Comparison of ENCODE assay signal across 23 cellular contexts in genomic region chr2:186755066-186755465, GRCh38.
DNase-seq lines count a peak whose midpoint lies in the region; ATAC-seq and TF ChIP-seq lines count a peak whose summit lies in the region.
"Had no signal": no experiment of that assay in that cellular context is flagged by ENCODE, and none has a peak within 500 bp of the region (broad histone marks: within the 10 kb centered on the region; RNA-seq: fewer than 3 reads in every experiment).

No MANE protein-coding gene starts in this region.

- no peak overlapping the region for H2AFZ ChIP-seq in fibroblast of lung (ENCODE audit: low read length)
- H2AFZ ChIP-seq: PC-9 had no signal

- no peaks in the 10 kb centered on the region for H3K36me3 ChIP-seq in fibroblast of lung (ENCODE audit: control insufficient read depth, insufficient read depth, low read length)
- peaks cover 5% of the 10 kb centered on the region for H3K36me3 ChIP-seq in skeletal muscle satellite cell (ENCODE audit: insufficient read depth, low read length)
- H3K36me3 ChIP-seq: left lung, MG63 had no signal

- H4K20me1 ChIP-seq in fibroblast of lung (ENCODE audit: control insufficient read depth, extremely low read depth, insufficient read depth, low read length), result no peaks in the 10 kb centered on the region

- in situ Hi-C loops in astrocyte of the cerebellum (cut with HindIII; ENCODE audit: low sequenced_read_pairs), result no loop called here

- H3K4me3 ChIP-seq in astrocyte of the cerebellum (ENCODE audit: low read depth, low read length) (no peak overlapping the region), fibroblast of lung (replicated peaks in 1 of 4; ENCODE audit: control extremely low read depth in 1 of 4, insufficient read depth in 1 of 4, low read depth in 3 of 4, low read length in 4 of 4) (no peak overlapping the region), skeletal muscle satellite cell (ENCODE audit: low read length) (no peak overlapping the region)
- H3K4me3 ChIP-seq: body of pancreas, heart left ventricle, left lung, MG63, PC-9, psoas muscle, smooth muscle cell, tibial nerve had no signal

- H3K9ac ChIP-seq in fibroblast of lung (ENCODE audit: insufficient read depth, low read length) (no peak overlapping the region), skeletal muscle satellite cell (ENCODE audit: low read depth, low read length) (no peak overlapping the region)

- TF ChIP-seq CTCF in astrocyte of the cerebellum (IDR thresholded peaks at IDR 0.05; ENCODE audit: low read depth, low read length, missing control alignments), result no peak
- TF ChIP-seq CTCF in fibroblast of lung (conservative IDR thresholded peaks at IDR 0.05 in 1 of 2, IDR thresholded peaks at IDR 0.05 in 1 of 2; ENCODE audit: low read depth in 1 of 2, low read length in 2 of 2), result no peak

- H3K27me3 ChIP-seq in fibroblast of lung (ENCODE audit: control insufficient read depth, insufficient read depth, low read length) (no peaks in the 10 kb centered on the region), skeletal muscle satellite cell (ENCODE audit: control insufficient read depth, insufficient read depth, low read length) (no peaks in the 10 kb centered on the region)
- H3K27me3 ChIP-seq: body of pancreas, heart left ventricle, left lung, MG63, tibial nerve had no signal

- no peak overlapping the region for H3K4me2 ChIP-seq in fibroblast of lung (ENCODE audit: extremely low read depth, insufficient read depth, low read length)
- H3K4me2 ChIP-seq in skeletal muscle satellite cell (ENCODE audit: low read length), result peak overlapping the region; percentile 25
- H3K4me2 ChIP-seq: PC-9, smooth muscle cell had no signal

- no peaks in the 10 kb centered on the region for H3K79me2 ChIP-seq in fibroblast of lung (ENCODE audit: control insufficient read depth, insufficient read depth, low read length)

- no peak overlapping the region for H3K27ac ChIP-seq in fibroblast of lung (ENCODE audit: insufficient read depth, low read length)
- H3K27ac ChIP-seq: body of pancreas, heart left ventricle, left lung, PC-9, psoas muscle, tibial nerve had no signal

- H3K4me1 ChIP-seq in fibroblast of lung (ENCODE audit: control insufficient read depth, extremely low read depth, insufficient read depth, low read length) (no peaks in the 10 kb centered on the region), skeletal muscle satellite cell (ENCODE audit: control insufficient read depth, insufficient read depth, low read length) (peaks cover 15% of the 10 kb centered on the region)
- H3K4me1 ChIP-seq: body of pancreas, heart left ventricle, left lung, psoas muscle, tibial nerve had no signal

- H3K9me3 ChIP-seq in fibroblast of lung (ENCODE audit: control insufficient read depth, insufficient read depth, low read depth, low read length) (no peaks in the 10 kb centered on the region), skeletal muscle satellite cell (replicated peaks; ENCODE audit: low read length) (no peaks in the 10 kb centered on the region)
- H3K9me3 ChIP-seq: body of pancreas, heart left ventricle, left lung, MG63, psoas muscle, tibial nerve had no signal

- peak; percentile 0 for DNase-seq in GM04504 (ENCODE audit: low read depth)
- DNase-seq in astrocyte of the cerebellum (ENCODE audit: low read depth), result peak; percentile 57
- peak; percentile 39 to 74 for DNase-seq in fibroblast of lung (ENCODE audit: low read depth in 2 of 2)
- DNase-seq: activated CD4-positive, alpha-beta T cell treated with anti-CD3 and anti-CD28 coated beads for 36 hours; body of pancreas; DMS79 treated with DMSO at 0.1 percent for 48 hours; erythroblast; heart left ventricle; left lung; MG63; NCI-H146; PC-9; psoas muscle; SIG-M5; stimulated activated CD4-positive, alpha-beta T cell treated with anti-CD3 and anti-CD28 coated beads, Interleukin-4, amount 100 ng/mL, for 1 hour; T-cell had no signal

- no peak for ATAC-seq in HG03565 (IDR thresholded peaks at IDR 0.05; ENCODE audit: unreplicated experiment)
- no peak for ATAC-seq in GM18520 (IDR thresholded peaks at IDR 0.05; ENCODE audit: unreplicated experiment)
- ATAC-seq in HG02970 (IDR thresholded peaks at IDR 0.05; ENCODE audit: low FRiP score, unreplicated experiment), result no peak
- ATAC-seq: activated CD4-positive, alpha-beta T cell treated with anti-CD3 and anti-CD28 coated beads for 36 hours; activated naive CD4-positive, alpha-beta T cell treated with anti-CD3 and anti-CD28 coated beads, Interleukin-2, amount 50 U/mL, for 72 hours; body of pancreas; heart left ventricle; left lung; psoas muscle; T-cell had no signal

Comparison
In these comparisons a context has a peak if more than half of its experiments do, and no peak if none do; other contexts are left out.
1. DNase-seq: peak in every context shown above with its lines; median percentile 57 in astrocyte of the cerebellum; 56 in fibroblast of lung; 0 in GM04504.